10 cellular contexts compared by ENCODE assay signal in the genomic region with DNA sequence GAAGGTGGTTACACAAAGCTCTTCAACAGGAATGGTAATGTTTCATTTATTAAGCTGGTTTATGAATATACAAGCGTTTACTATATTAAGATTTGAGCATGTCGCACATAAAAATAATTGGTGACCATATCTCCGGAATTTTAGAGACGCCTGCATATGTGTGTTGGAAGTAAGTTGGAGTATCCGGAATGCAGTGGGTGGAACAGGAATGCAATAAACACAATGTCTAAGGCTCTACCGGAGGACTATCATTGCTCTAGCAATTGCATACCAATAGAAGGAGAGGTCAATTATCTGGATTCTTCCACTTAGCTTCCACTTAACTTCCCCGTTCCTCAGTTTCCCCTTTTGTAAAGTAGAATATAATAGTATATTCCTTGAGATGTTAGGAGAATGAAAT. TPM values are rescaled to one million over a fixed set of nuclear protein-coding genes. Genes with fewer than 3 reads are reported as not detected.
A peak's percentile ranks its signal among the peaks of the same experiment; 100 is the strongest.
DNase-seq lines count a peak whose midpoint lies in the region; ATAC-seq, FAIRE-seq and TF ChIP-seq lines count a peak whose summit lies in the region.
"Had no signal": no experiment of that assay in that cellular context is flagged by ENCODE, and none has a peak within 500 bp of the region (broad histone marks: within the 10 kb centered on the region; RNA-seq: fewer than 3 reads in every experiment).

No MANE protein-coding gene starts in this region.

- WGBS in GM12878 (ENCODE audit: insufficient coverage, insufficient replicate concordance, low lambda C conversion rate, missing lambda C conversion rate) = 82% methylated on average over 7 of the region's 7 CpGs
- WGBS in right lobe of liver (ENCODE audit: insufficient coverage, low coverage, low lambda C conversion rate, missing lambda C conversion rate) = 63% methylated on average over 7 of the region's 7 CpGs
- WGBS in aorta, 2 donors = 16 to 19% methylated on average over 7 of the region's 7 CpGs

- H3K4me3 ChIP-seq in GM12878 (peak overlapping the region; percentile 69; the same call in 1 of the 2 replicates), right lobe of liver (peak overlapping the region in 2 of 3 donors; percentile 79 to 90), aorta (ENCODE audit: low read length in 2 of 2) (peak overlapping the region; percentile 31 to 32)

- no peaks in the 10 kb centered on the region for H3K9me3 Mint-ChIP-seq in stimulated activated naive CD8-positive, alpha-beta T cell treated with anti-CD3 and anti-CD28 coated beads, Interleukin-15, Interleukin-2, amounts not matched to agents 100 ng/mL and 50 ng/mL, for 24 hours
- H3K9me3 Mint-ChIP-seq: activated CD4-positive, alpha-beta T cell treated with anti-CD3 and anti-CD28 coated beads, Interleukin-2, amount 10 ng/mL, durations not matched to agents 24 days and 14 days; nephron had no signal

- H3K9me3 ChIP-seq in GM12878 (replicated peaks; ENCODE audit: control insufficient read depth, insufficient read depth, low read length) (no peaks in the 10 kb centered on the region; the same call in 2 of the 3 replicates), right lobe of liver (no peaks in the 10 kb centered on the region), aorta (ENCODE audit: control insufficient read depth, low read length) (no peaks in the 10 kb centered on the region)

- no peaks in the 10 kb centered on the region for H4K20me1 ChIP-seq in GM12878 (ENCODE audit: control insufficient read depth, insufficient read depth)

- 0 out of 2 replicates have a peak overlapping the region, but pooled peaks have one; percentile 92 for H2AFZ ChIP-seq in GM12878 (ENCODE audit: control insufficient read depth, low read depth, low read length)

- H3K4me3 Mint-ChIP-seq in stimulated activated naive CD8-positive, alpha-beta T cell treated with anti-CD3 and anti-CD28 coated beads, Interleukin-15, Interleukin-2, amounts not matched to agents 100 ng/mL and 50 ng/mL, for 24 hours = peak overlapping the region; percentile 96
- H3K4me3 Mint-ChIP-seq: activated CD4-positive, alpha-beta T cell treated with anti-CD3 and anti-CD28 coated beads, Interleukin-2, amount 10 ng/mL, durations not matched to agents 24 days and 14 days; nephron had no signal

- RAD21 ChIA-PET in GM12878 (lab: Charles Lee; ENCODE audit: unreplicated experiment) = no interaction called here

- H3K36me3 ChIP-seq in GM12878 (ENCODE audit: control insufficient read depth in 2 of 2, insufficient read depth in 2 of 2, low read length in 1 of 2) (no peaks in the 10 kb centered on the region; a peak in 1 of 4 replicates), right lobe of liver (no peaks in the 10 kb centered on the region), aorta (ENCODE audit: control insufficient read depth in 1 of 2, insufficient read depth in 2 of 2, low read length in 1 of 2) (no peaks in the 10 kb centered on the region)

- H3K4me1 ChIP-seq in GM12878 (ENCODE audit: control insufficient read depth, insufficient read depth, low read length) (no peaks in the 10 kb centered on the region; the same call in 1 of the 2 replicates), right lobe of liver (no peaks in the 10 kb centered on the region), aorta (ENCODE audit: control insufficient read depth in 1 of 2, insufficient read depth in 2 of 2, low read length in 2 of 2) (no peaks in the 10 kb centered on the region)

- no peak for TF ChIP-seq CTCF in GM12878 (IDR thresholded peaks at IDR 0.05 in 2 of 3, conservative IDR thresholded peaks at IDR 0.05 in 1 of 3; ENCODE audit: control insufficient read depth in 2 of 3, extremely low read depth in 1 of 3, insufficient read depth in 1 of 3, low read depth in 3 of 3, low read length in 3 of 3)
- TF ChIP-seq CTCF in right lobe of liver (IDR thresholded peaks at IDR 0.05) = no peak

- peaks cover 8% of the 10 kb centered on the region for H3K79me2 ChIP-seq in GM12878 (ENCODE audit: control insufficient read depth, insufficient read depth, low read length)

- BruUV-seq in GM12878 (replicated peaks; lab: Mats Ljungman, UMichigan) = no TSS peak

- TF ChIP-seq RAD21 in GM12878 (IDR thresholded peaks at IDR 0.05; ENCODE audit: insufficient read depth, low read depth, low read length) = no peak

- no peaks in the 10 kb centered on the region for H3K27me3 Mint-ChIP-seq in stimulated activated naive CD8-positive, alpha-beta T cell treated with anti-CD3 and anti-CD28 coated beads, Interleukin-15, Interleukin-2, amounts not matched to agents 100 ng/mL and 50 ng/mL, for 24 hours
- H3K27me3 Mint-ChIP-seq: activated CD4-positive, alpha-beta T cell treated with anti-CD3 and anti-CD28 coated beads, Interleukin-2, amount 10 ng/mL, durations not matched to agents 24 days and 14 days had no signal

- CTCF ChIA-PET in GM12878 (lab: Yijun Ruan, JAX) = interaction anchor here (0.7 to 1.0 kb wide), 2 partner anchors 13 to 43 kb away, joined by 3 read pairs; no protein-coding TSS in a partner anchor

- H3K27me3 ChIP-seq in GM12878 (replicated peaks in 1 of 2; ENCODE audit: control insufficient read depth in 2 of 2, insufficient read depth in 2 of 2, low read length in 1 of 2) (no peaks in the 10 kb centered on the region), right lobe of liver (no peaks in the 10 kb centered on the region), aorta (ENCODE audit: control insufficient read depth in 1 of 2, insufficient read depth in 2 of 2, low read length in 1 of 2) (no peaks in the 10 kb centered on the region)

- H3K27ac ChIP-seq in GM12878 (ENCODE audit: control insufficient read depth, insufficient read depth) (no peak overlapping the region), right lobe of liver (peak overlapping the region in 1 of 3 donors; percentile 84), aorta (ENCODE audit: low read depth in 1 of 2, low read length in 2 of 2) (no peak overlapping the region)

- intact Hi-C loops in GM12878 (cut with micrococcal nuclease; ENCODE audit: unreplicated experiment) = no loop called here
- intact Hi-C loops in right lobe of liver (cut with DNase I) = no loop called here
- intact Hi-C loops in aorta (cut with DNase I) = loop anchor here in 1 of 2 donors (5.0 kb wide), 1 partner anchor 62 kb away; a partner anchor contains a TSS

- peaks cover 20% of the 10 kb centered on the region for H3K36me3 Mint-ChIP-seq in stimulated activated naive CD8-positive, alpha-beta T cell treated with anti-CD3 and anti-CD28 coated beads, Interleukin-15, Interleukin-2, amounts not matched to agents 100 ng/mL and 50 ng/mL, for 24 hours (ENCODE audit: low read depth)

- in situ Hi-C loops in GM12878 (cut with MboI) = no loop called here

- H3K4me2 ChIP-seq in GM12878 (ENCODE audit: control insufficient read depth, insufficient read depth) = peak overlapping the region; percentile 70

- H3K4me1 Mint-ChIP-seq in stimulated activated naive CD8-positive, alpha-beta T cell treated with anti-CD3 and anti-CD28 coated beads, Interleukin-15, Interleukin-2, amounts not matched to agents 100 ng/mL and 50 ng/mL, for 24 hours (ENCODE audit: low read depth) = peaks cover 40% of the 10 kb centered on the region

- no peak for ATAC-seq in stimulated activated naive CD8-positive, alpha-beta T cell treated with anti-CD3 and anti-CD28 coated beads, Interleukin-15, Interleukin-2, amounts not matched to agents 100 U/mL and 50 U/mL, for 24 hours
- ATAC-seq in GM12878 = no peak
- ATAC-seq in right lobe of liver = no peak
- no peak for ATAC-seq in aorta (ENCODE audit: low FRiP score)
- ATAC-seq in HG03521 (IDR thresholded peaks at IDR 0.05; ENCODE audit: unreplicated experiment) = no peak

- SMC1A ChIA-PET in GM12878 (lab: Charles Lee; ENCODE audit: uncharacterized antibody, unreplicated experiment) = interaction anchor here (1.0 kb wide), 1 partner anchor 113 kb away, joined by 3 read pairs; no protein-coding TSS in a partner anchor

- no peak overlapping the region for H3K9ac ChIP-seq in GM12878 (ENCODE audit: control insufficient read depth, insufficient read depth, low read length)

- TF ChIP-seq POLR2A in GM12878 (IDR thresholded peaks at IDR 0.05; ENCODE audit: low read depth, low read length) (no peak), right lobe of liver (IDR thresholded peaks at IDR 0.05) (no peak)

- TF ChIP-seq EP300 in GM12878 (IDR thresholded peaks at IDR 0.05; ENCODE audit: borderline replicate concordance in 1 of 2, control insufficient read depth in 1 of 2, low read depth in 2 of 2, low read length in 2 of 2) = no peak

- H3K27ac Mint-ChIP-seq in stimulated activated naive CD8-positive, alpha-beta T cell treated with anti-CD3 and anti-CD28 coated beads, Interleukin-15, Interleukin-2, amounts not matched to agents 100 ng/mL and 50 ng/mL, for 24 hours = no peak overlapping the region

- POLR2A ChIA-PET in GM12878 (lab: Charles Lee) = interaction anchor here (0.6 kb wide), 1 partner anchor 945 kb away, joined by 5 read pairs; no protein-coding TSS in a partner anchor

- FAIRE-seq in GM12878 (lab: Jason Lieb, UNC) = no peak

- no peak for DNase-seq in stimulated activated naive CD8-positive, alpha-beta T cell treated with anti-CD3 and anti-CD28 coated beads, Interleukin-15, Interleukin-2, amounts not matched to agents 100 U/mL and 50 U/mL, for 24 hours
- DNase-seq in GM12878 (ENCODE audit: low read depth, low spot score) = no peak
- no peak for DNase-seq in right lobe of liver
- no peak for DNase-seq in aorta
- no peak for DNase-seq in central memory CD4-positive, alpha-beta T cell
- DNase-seq in retina = no peak

TF ChIP-seq in GM12878, 131 proteins besides CTCF, POLR2A, EP300 and RAD21 (continues in another document):
- TF ChIP-seq NFXL1 (IDR thresholded peaks at IDR 0.05; ENCODE audit: borderline replicate concordance) (no peak), TCF12 (IDR thresholded peaks at IDR 0.05; ENCODE audit: low read depth, low read length) (no peak)

RNA-seq across cellular contexts. Expression of a gene that starts 1.1 kb away (rescaled TPM):
- 91.0 and 98.8 TPM in 2 replicates for total RNA-seq in GM12878 (2013; cell fraction: nucleolus; rRNA removed)
- total RNA-seq in GM12878 (2014; rRNA removed) (32.7 and 44.9 TPM in 2 replicates), GM12878 (2014; rRNA removed; fragmentation: Illumina TruSeq; extraction: Trizol) (27.5 and 28.1 TPM in 2 replicates), GM12878 (2021) (32.3 and 33.8 TPM in 2 replicates), right lobe of liver (10 to 100 TPM in 1 of 6 experiments, 1 to 10 TPM in 5; 5.5 to 10.4 (median 8.7) TPM), aorta (10 to 100 TPM in 1 of 2 donors, 1 to 10 TPM in 1; 9.6 to 14.7 TPM)
- 6.3 TPM for polyA plus RNA-seq in GM12878 (2011; ENCODE audit: low read depth)
- polyA plus RNA-seq in GM12878 (2011; rRNA removed) (28.0 and 47.6 TPM in 2 replicates), GM12878 (2014; fragmentation: Illumina TruSeq; extraction: Trizol) (27.7 and 30.6 TPM in 2 replicates), GM12878 (2014; fragmentation: Nextera tagmentation; extraction: Ambion mirVana) (1 to 10 TPM; 4.1 to 9.7 TPM), GM12878 (2014; rRNA removed) (18.4 and 23.1 TPM in 2 replicates), GM12878 (2016; fragmentation: Nextera tagmentation; extraction: Ambion mirVana) (10 to 100 TPM; 28.5 to 28.7 TPM), aorta (1 to 10 TPM; 3.8 to 4.9 TPM)
- 10.6 and 11.3 TPM in 2 replicates for polyA plus RNA-seq in GM12878 (2011; cell fraction: cytosol; rRNA removed)
- 31.7 and 33.1 TPM in 2 replicates for polyA plus RNA-seq in GM12878 (2011; cell fraction: nucleus; rRNA removed)
- 9.4 and 11.0 TPM in 2 replicates for polyA plus RNA-seq in GM12878 (2012)
- polyA minus RNA-seq in GM12878 (2011; rRNA and poly(A)+ RNA removed) = 17.8 and 20.8 TPM in 2 replicates
- 8.3 and 10.0 TPM in 2 replicates for polyA minus RNA-seq in GM12878 (2011; cell fraction: cytosol; rRNA and poly(A)+ RNA removed)
- 15.4 and 25.4 TPM in 2 replicates for polyA minus RNA-seq in GM12878 (2011; cell fraction: nucleus; rRNA and poly(A)+ RNA removed)

Comparison
In these comparisons a context has a peak if more than half of its experiments do, and no peak if none do; other contexts are left out.
1. H3K4me3 ChIP-seq: peak in every context shown above with its lines; median percentile 84 in right lobe of liver; 69 in GM12878; 32 in aorta.